In the genomic region with DNA sequence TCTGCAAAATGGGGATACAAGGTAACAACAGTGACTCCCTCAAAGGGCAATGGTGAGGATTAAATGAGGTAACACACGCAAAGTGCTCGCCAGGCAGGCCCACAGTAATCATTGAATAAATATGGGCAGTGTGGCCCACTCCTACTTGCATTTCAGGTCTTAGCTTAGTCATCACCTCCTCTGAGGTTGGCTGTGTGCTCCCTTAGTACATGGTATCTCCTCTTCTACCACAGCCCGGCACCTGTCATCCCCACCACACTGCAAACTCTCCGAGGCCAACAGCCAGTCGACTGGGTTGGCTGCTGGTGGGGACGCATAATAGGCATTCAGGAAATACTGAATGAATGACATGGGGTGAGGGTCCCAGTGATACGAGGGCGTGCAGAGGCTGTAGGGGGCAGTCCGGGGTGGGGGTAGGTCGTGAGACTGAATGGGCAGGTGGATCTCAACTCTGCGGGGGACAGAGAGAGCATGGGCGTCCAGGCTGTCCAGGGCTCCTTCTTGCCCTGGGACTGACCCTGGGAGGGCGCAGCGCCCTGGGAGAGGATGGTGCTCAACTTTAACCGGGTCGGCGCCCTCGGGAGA, we compare ENCODE assay signal across 1 cellular context.
TF ChIP-seq lines count a peak whose summit lies in the region.

No MANE protein-coding gene starts in this region.

TF ChIP-seq in K562, 482 proteins besides CTCF, POLR2A, EP300 and RAD21 (continued from another document):
- no peak for TF ChIP-seq MLLT1 (IDR thresholded peaks at IDR 0.05)
- no peak for TF ChIP-seq NR2F6 (CRISPR knock-in tag; IDR thresholded peaks at IDR 0.05)
- TF ChIP-seq SP1 (CRISPR knock-in tag; IDR thresholded peaks at IDR 0.05): no peak
- no peak for TF ChIP-seq L3MBTL2 (IDR thresholded peaks at IDR 0.05)
